In genomic region chr3:176933704-176934103, GRCh38 we compare ENCODE assay signal across 28 cellular contexts.
"Had no signal": no experiment of that assay in that cellular context is flagged by ENCODE, and none has a peak within 500 bp of the region (broad histone marks: within the 10 kb centered on the region; RNA-seq: fewer than 3 reads in every experiment).

No MANE protein-coding gene starts in this region.

- DNase-seq: head of caudate nucleus; hippocampal formation; kidney; left colon; left lung; lower lobe of right lung; mammary epithelial cell; mesenchymal stem cell; naive B cell; natural killer cell; occipital lobe; retina; right cardiac atrium; sigmoid colon; small intestine; spleen; stimulated activated CD4-positive, alpha-beta T cell treated with anti-CD3 and anti-CD28 coated beads, Interleukin-4, amount 100 ng/mL, for 24 hours; stimulated activated naive CD4-positive, alpha-beta T cell; transverse colon had no signal

- H3K9me3 ChIP-seq: left lung, lower lobe of right lung, neutrophil, sigmoid colon, spleen, suprapubic skin, transverse colon, upper lobe of left lung, vagina had no signal

- H3K4me1 Mint-ChIP-seq: naive B cell; natural killer cell; stimulated activated effector memory CD8-positive, alpha-beta T cell treated with anti-CD3 and anti-CD28 coated beads, Interleukin-12 subunit alpha, Interleukin-12 subunit beta, amount 100 ng/mL, for 72 hours had no signal

- H3K4me1 ChIP-seq: left lung, lower lobe of right lung, parathyroid adenoma, suprapubic skin, transverse colon, upper lobe of left lung, vagina had no signal

- FAIRE-seq: kidney, small intestine had no signal

- H3K9me3 Mint-ChIP-seq: natural killer cell; stimulated activated effector memory CD8-positive, alpha-beta T cell treated with anti-CD3 and anti-CD28 coated beads, Interleukin-12 subunit alpha, Interleukin-12 subunit beta, amount 100 ng/mL, for 72 hours; stimulated activated naive CD8-positive, alpha-beta T cell treated with anti-CD3 and anti-CD28 coated beads, Interleukin-15, Interleukin-2, amounts not matched to agents 100 ng/mL and 50 ng/mL, for 24 hours had no signal

- H3K36me3 Mint-ChIP-seq: naive B cell; natural killer cell; stimulated activated effector memory CD8-positive, alpha-beta T cell treated with anti-CD3 and anti-CD28 coated beads, Interleukin-12 subunit alpha, Interleukin-12 subunit beta, amount 100 ng/mL, for 72 hours had no signal

- H3K27me3 Mint-ChIP-seq: progenitor cell of endocrine pancreas had no signal

- H3K4me3 ChIP-seq: left lung, lower lobe of right lung, sigmoid colon, spleen, suprapubic skin, transverse colon, upper lobe of left lung, vagina had no signal

- H3K4me3 Mint-ChIP-seq: mesothelial cell of epicardium; naive B cell; natural killer cell; stimulated activated effector memory CD8-positive, alpha-beta T cell treated with anti-CD3 and anti-CD28 coated beads, Interleukin-12 subunit alpha, Interleukin-12 subunit beta, amount 100 ng/mL, for 72 hours; stimulated activated naive CD8-positive, alpha-beta T cell treated with anti-CD3 and anti-CD28 coated beads, Interleukin-15, Interleukin-2, amounts not matched to agents 100 ng/mL and 50 ng/mL, for 24 hours had no signal

- H3K36me3 ChIP-seq: left lung, lower lobe of right lung, neutrophil, sigmoid colon, spleen, suprapubic skin, transverse colon, upper lobe of left lung, vagina had no signal

- H3K27ac ChIP-seq: left lung, lower lobe of right lung, neutrophil, parathyroid adenoma, sigmoid colon, spleen, suprapubic skin, transverse colon, upper lobe of left lung, vagina had no signal

- H2AFZ ChIP-seq: parathyroid adenoma had no signal

- ATAC-seq: left colon; left lung; lower lobe of right lung; natural killer cell; right cardiac atrium; stimulated activated effector memory CD8-positive, alpha-beta T cell treated with anti-CD3 and anti-CD28 coated beads, Interleukin-12 subunit alpha, Interleukin-12 subunit beta, amount 100 ng/mL, for 72 hours had no signal

- H3K27me3 ChIP-seq: left lung, neutrophil, sigmoid colon, spleen, suprapubic skin, transverse colon, upper lobe of left lung, vagina had no signal

- H3K79me2 ChIP-seq: parathyroid adenoma had no signal

- H3K27ac Mint-ChIP-seq: mesothelial cell of epicardium; naive B cell; natural killer cell; progenitor cell of endocrine pancreas; stimulated activated effector memory CD8-positive, alpha-beta T cell treated with anti-CD3 and anti-CD28 coated beads, Interleukin-12 subunit alpha, Interleukin-12 subunit beta, amount 100 ng/mL, for 72 hours; stimulated activated naive CD8-positive, alpha-beta T cell treated with anti-CD3 and anti-CD28 coated beads, Interleukin-15, Interleukin-2, amounts not matched to agents 100 ng/mL and 50 ng/mL, for 24 hours had no signal

- H3K9ac ChIP-seq: parathyroid adenoma had no signal
